In genomic region chr12:52033506-52034258, GRCh38 we compare ENCODE assay signal across 9 cellular contexts. TPM values are rescaled to one million over a fixed set of nuclear protein-coding genes. Genes with fewer than 3 reads are reported as not detected.
A peak's percentile ranks its signal among the peaks of the same experiment; 100 is the strongest.
DNase-seq lines count a peak whose midpoint lies in the region; ATAC-seq and TF ChIP-seq lines count a peak whose summit lies in the region.
"Had no signal": no experiment of that assay in that cellular context is flagged by ENCODE, and none has a peak within 500 bp of the region (broad histone marks: within the 10 kb centered on the region; RNA-seq: fewer than 3 reads in every experiment).

No MANE protein-coding gene starts in this region.

- H3K27ac ChIP-seq in right cardiac atrium (ENCODE audit: low read length) (peak overlapping the region; percentile 94), smooth muscle cell (ENCODE audit: low read depth) (peak overlapping the region; percentile 94)

- H3K36me3 Mint-ChIP-seq in activated T-helper 1 cell treated with anti-CD3 and anti-CD28 coated beads, Interleukin-12 subunit alpha, Interleukin-12 subunit beta, Interleukin-2, Interleukin-4 antibody, amounts not matched to agents 30 ng/mL and 10 ng/mL and 1 ng/mL, durations not matched to agents 14 hours and 24 hours and 36 hours (ENCODE audit: low read depth), result no peaks in the 10 kb centered on the region

- H3K9ac ChIP-seq in smooth muscle cell (ENCODE audit: low read depth), result peak overlapping the region; percentile 86

- H3K79me2 ChIP-seq in smooth muscle cell (ENCODE audit: low read depth), result peaks cover 8% of the 10 kb centered on the region

- peak overlapping the region; percentile 28 for H3K4me3 ChIP-seq in HAP-1
- H3K4me3 ChIP-seq in right cardiac atrium (ENCODE audit: low read length), result peak overlapping the region; percentile 24
- H3K4me3 ChIP-seq in smooth muscle cell, result peak overlapping the region; percentile 40

- peak overlapping the region; percentile 15 for H2AFZ ChIP-seq in smooth muscle cell (ENCODE audit: low read depth)

- H3K27me3 ChIP-seq in HAP-1 (ENCODE audit: low read depth) (no peaks in the 10 kb centered on the region), right cardiac atrium (ENCODE audit: control insufficient read depth, insufficient read depth) (no peaks in the 10 kb centered on the region), smooth muscle cell (ENCODE audit: low read depth) (no peaks in the 10 kb centered on the region)

- no peaks in the 10 kb centered on the region for H3K9me3 Mint-ChIP-seq in activated T-helper 1 cell treated with anti-CD3 and anti-CD28 coated beads, Interleukin-12 subunit alpha, Interleukin-12 subunit beta, Interleukin-2, Interleukin-4 antibody, amounts not matched to agents 30 ng/mL and 10 ng/mL and 1 ng/mL, durations not matched to agents 14 hours and 24 hours and 36 hours

- H3K9me3 ChIP-seq in HAP-1 (no peaks in the 10 kb centered on the region), right cardiac atrium (ENCODE audit: control insufficient read depth, low read length) (no peaks in the 10 kb centered on the region), smooth muscle cell (replicated peaks; ENCODE audit: low read depth) (no peaks in the 10 kb centered on the region)

- H3K36me3 ChIP-seq in HAP-1 (replicated peaks), result no peaks in the 10 kb centered on the region
- H3K36me3 ChIP-seq in smooth muscle cell (ENCODE audit: low read depth), result no peaks in the 10 kb centered on the region

- DNase-seq in HAP-1 (ENCODE audit: low spot score in 2 of 2), result no peak
- no peak for DNase-seq in activated T-helper 1 cell treated with anti-CD3 and anti-CD28 coated beads, Interleukin-12 subunit alpha, Interleukin-12 subunit beta, Interleukin-2, Interleukin-4 antibody, amounts not matched to agents 30 ng/mL and 10 ng/mL and 1 ng/mL, durations not matched to agents 14 hours and 24 hours and 36 hours (ENCODE audit: low spot score)
- DNase-seq in right cardiac atrium, result peak; percentile 21 to 65 (median 62)
- no peak for DNase-seq in smooth muscle cell (lab: John Stamatoyannopoulos, UW; ENCODE audit: unreplicated experiment)
- DNase-seq in NCI-H1436 treated with DMSO at 0.1 percent for 48 hours (lab: John Stamatoyannopoulos, UW), result no peak
- DNase-seq in germinal center (ENCODE audit: low spot score), result no peak
- DNase-seq in OCI-M1 (lab: John Stamatoyannopoulos, UW), result no peak

- H3K27me3 Mint-ChIP-seq in activated T-helper 1 cell treated with anti-CD3 and anti-CD28 coated beads, Interleukin-12 subunit alpha, Interleukin-12 subunit beta, Interleukin-2, Interleukin-4 antibody, amounts not matched to agents 30 ng/mL and 10 ng/mL and 1 ng/mL, durations not matched to agents 14 hours and 24 hours and 36 hours (ENCODE audit: insufficient read depth), result peaks cover 20% of the 10 kb centered on the region

- H3K4me1 Mint-ChIP-seq in activated T-helper 1 cell treated with anti-CD3 and anti-CD28 coated beads, Interleukin-12 subunit alpha, Interleukin-12 subunit beta, Interleukin-2, Interleukin-4 antibody, amounts not matched to agents 30 ng/mL and 10 ng/mL and 1 ng/mL, durations not matched to agents 14 hours and 24 hours and 36 hours (ENCODE audit: low read depth), result peaks cover 51% of the 10 kb centered on the region

- H3K27ac Mint-ChIP-seq in activated T-helper 1 cell treated with anti-CD3 and anti-CD28 coated beads, Interleukin-12 subunit alpha, Interleukin-12 subunit beta, Interleukin-2, Interleukin-4 antibody, amounts not matched to agents 30 ng/mL and 10 ng/mL and 1 ng/mL, durations not matched to agents 14 hours and 24 hours and 36 hours, result peak overlapping the region; percentile 74

- intact Hi-C loops in activated T-helper 1 cell treated with anti-CD3 and anti-CD28 coated beads, Interleukin-12 subunit alpha, Interleukin-12 subunit beta, Interleukin-2, Interleukin-4 antibody, amounts not matched to agents 30 ng/mL and 10 ng/mL and 1 ng/mL, durations not matched to agents 14 hours and 24 hours and 36 hours (cut with micrococcal nuclease), result loop anchor here (1.0 to 10.0 kb wide), 5 partner anchors 8 to 971 kb away; partner anchors contain the start of genes ATG101, EIF4B and NR4A1
- intact Hi-C loops in right cardiac atrium (cut with DNase I), result no loop called here

- peaks cover 6% of the 10 kb centered on the region for H4K20me1 ChIP-seq in smooth muscle cell (ENCODE audit: low read depth)

- peaks cover 16% of the 10 kb centered on the region for H3K4me1 ChIP-seq in HAP-1
- peaks cover 7% of the 10 kb centered on the region for H3K4me1 ChIP-seq in right cardiac atrium (ENCODE audit: control insufficient read depth, insufficient read depth, low read length)
- peaks cover 37% of the 10 kb centered on the region for H3K4me1 ChIP-seq in smooth muscle cell (ENCODE audit: low read depth)

- peak overlapping the region; percentile 72 for H3K4me3 Mint-ChIP-seq in activated T-helper 1 cell treated with anti-CD3 and anti-CD28 coated beads, Interleukin-12 subunit alpha, Interleukin-12 subunit beta, Interleukin-2, Interleukin-4 antibody, amounts not matched to agents 30 ng/mL and 10 ng/mL and 1 ng/mL, durations not matched to agents 14 hours and 24 hours and 36 hours

- peaks cover 29% of the 10 kb centered on the region for H3F3A ChIP-seq in smooth muscle cell (ENCODE audit: low read depth)

- ATAC-seq in right cardiac atrium (peak in 1 of 2 donors; percentile 2), HG02852 (IDR thresholded peaks at IDR 0.05; ENCODE audit: unreplicated experiment) (no peak)

- TF ChIP-seq CTCF in smooth muscle cell (IDR thresholded peaks at IDR 0.05; ENCODE audit: borderline replicate concordance, insufficient read depth, poor library complexity, severe bottlenecking), result no peak

- H3K4me2 ChIP-seq in smooth muscle cell, result peak overlapping the region; percentile 79

- in situ Hi-C loops in HAP-1 (cut with MboI; ENCODE audit: low sequenced_read_pairs), result no loop called here

- WGBS in right cardiac atrium, result 60% methylated on average over 12 of the region's 12 CpGs
- WGBS in smooth muscle cell (ENCODE audit: low lambda C conversion rate), result 83% methylated on average over 12 of the region's 12 CpGs

RNA-seq across cellular contexts. Expression of gene NR4A1, which starts 17.6 kb away (rescaled TPM):
- total RNA-seq in activated T-helper 1 cell treated with anti-CD3 and anti-CD28 coated beads, Interleukin-12 subunit alpha, Interleukin-12 subunit beta, Interleukin-2, Interleukin-4 antibody, amounts not matched to agents 30 ng/mL and 10 ng/mL and 1 ng/mL, durations not matched to agents 14 hours and 24 hours and 36 hours, result 52.7 and 60.3 TPM in 2 replicates
- total RNA-seq in right cardiac atrium (100 to 1,000 TPM in 2 of 4 donors, 10 to 100 TPM in 2; 50.2 to 238 (median 85.2) TPM), smooth muscle cell (178 and 182 TPM in 2 replicates)
- polyA plus RNA-seq in right cardiac atrium (417 TPM), smooth muscle cell (510 and 634 TPM in 2 replicates)

RNA-seq across cellular contexts. Expression of gene TAMALIN, which starts 26.9 kb away (rescaled TPM):
- total RNA-seq in activated T-helper 1 cell treated with anti-CD3 and anti-CD28 coated beads, Interleukin-12 subunit alpha, Interleukin-12 subunit beta, Interleukin-2, Interleukin-4 antibody, amounts not matched to agents 30 ng/mL and 10 ng/mL and 1 ng/mL, durations not matched to agents 14 hours and 24 hours and 36 hours, result 8.9 and 12.8 TPM in 2 replicates
- total RNA-seq in right cardiac atrium (10 to 100 TPM; 20.8 to 39.3 (median 30.0) TPM), smooth muscle cell (4.1 and 12.2 TPM in 2 replicates)
- polyA plus RNA-seq in right cardiac atrium (30.3 TPM), smooth muscle cell (32.4 and 36.8 TPM in 2 replicates)

RNA-seq across cellular contexts. Expression of gene ATG101, which starts 36.1 kb away (rescaled TPM):
- total RNA-seq in activated T-helper 1 cell treated with anti-CD3 and anti-CD28 coated beads, Interleukin-12 subunit alpha, Interleukin-12 subunit beta, Interleukin-2, Interleukin-4 antibody, amounts not matched to agents 30 ng/mL and 10 ng/mL and 1 ng/mL, durations not matched to agents 14 hours and 24 hours and 36 hours, result 56.2 and 63.3 TPM in 2 replicates
- 10 to 100 TPM; 24.8 to 30.2 (median 26.9) TPM for total RNA-seq in right cardiac atrium
- 33.0 TPM for polyA plus RNA-seq in right cardiac atrium
- 62.6 and 73.4 TPM in 2 replicates for total RNA-seq in smooth muscle cell
- polyA plus RNA-seq in smooth muscle cell, result 114 and 120 TPM in 2 replicates

RNA-seq across cellular contexts. Expression of gene SMIM41, which starts 45.8 kb away (rescaled TPM):
- 0.44 TPM in 1 of 2 replicates, not detected in the other for total RNA-seq in activated T-helper 1 cell treated with anti-CD3 and anti-CD28 coated beads, Interleukin-12 subunit alpha, Interleukin-12 subunit beta, Interleukin-2, Interleukin-4 antibody, amounts not matched to agents 30 ng/mL and 10 ng/mL and 1 ng/mL, durations not matched to agents 14 hours and 24 hours and 36 hours
- under 1 TPM in 3 of 4 donors, not detected in 1; 0.31 to 0.95 (median 0.44) TPM for total RNA-seq in right cardiac atrium
- polyA plus RNA-seq in right cardiac atrium, result 0.61 TPM
- not detected in 2 replicates for total RNA-seq in smooth muscle cell
- not detected in 2 replicates for polyA plus RNA-seq in smooth muscle cell
- total RNA-seq: H4 had no signal

Comparison
In these comparisons a context has a peak if more than half of its experiments do, and no peak if none do; other contexts are left out.
1. DNase-seq: peak in right cardiac atrium (3 of 3); none in HAP-1 (0 of 2), activated T-helper 1 cell treated with anti-CD3 and anti-CD28 coated beads, Interleukin-12 subunit alpha, Interleukin-12 subunit beta, Interleukin-2, Interleukin-4 antibody, amounts not matched to agents 30 ng/mL and 10 ng/mL and 1 ng/mL, durations not matched to agents 14 hours and 24 hours and 36 hours (single experiment), smooth muscle cell (single experiment), NCI-H1436 treated with DMSO at 0.1 percent for 48 hours (single experiment), germinal center (single experiment) and OCI-M1 (single experiment).
2. Peak in every context shown above with its lines, with median percentiles within 50 percentile points of each other: H3K4me3 ChIP-seq.